In genomic region chr21:46636550-46637289, GRCh38 we compare ENCODE assay signal across 9 cellular contexts. TPM values are rescaled to one million over a fixed set of nuclear protein-coding genes. Genes with fewer than 3 reads are reported as not detected.
DNase-seq lines count a peak whose midpoint lies in the region; ATAC-seq and TF ChIP-seq lines count a peak whose summit lies in the region.
"Had no signal": no experiment of that assay in that cellular context is flagged by ENCODE, and none has a peak within 500 bp of the region (broad histone marks: within the 10 kb centered on the region; RNA-seq: fewer than 3 reads in every experiment).

No MANE protein-coding gene starts in this region.

- no peaks in the 10 kb centered on the region for H3K27me3 ChIP-seq in GM23338 (ENCODE audit: insufficient read depth)
- H3K27me3 ChIP-seq in WERI-Rb-1 (ENCODE audit: insufficient read depth, low read depth, severe bottlenecking), result no peaks in the 10 kb centered on the region

- DNase-seq in GM23338 (ENCODE audit: low spot score), result no peak
- no peak for DNase-seq in WERI-Rb-1
- DNase-seq in fibroblast of the aortic adventitia (ENCODE audit: low read depth), result no peak
- no peak for DNase-seq in skeletal muscle cell (ENCODE audit: low read depth)
- DNase-seq in GM13977 (ENCODE audit: low spot score), result no peak
- DNase-seq in AG20443 (ENCODE audit: low spot score), result no peak
- DNase-seq in NOMO-1 treated with DMSO at 0.1 percent for 48 hours (lab: John Stamatoyannopoulos, UW; ENCODE audit: unreplicated experiment), result no peak
- DNase-seq: SHP77 treated with DMSO at 0.1 percent for 48 hours had no signal

- in situ Hi-C loops in GM13977 (cut with MboI; ENCODE audit: low pct_unique_long_range_greater_than_20kb, low sequenced_read_pairs, unreplicated experiment), result no loop called here

- ATAC-seq in GM23338 (no peak), GM21528 (IDR thresholded peaks at IDR 0.05; ENCODE audit: low FRiP score, unreplicated experiment) (no peak)

- H3K4me2 ChIP-seq in GM23338, result peak overlapping the region; percentile 79

- H3F3A ChIP-seq in GM23338 (replicated peaks; ENCODE audit: low read depth), result no peaks in the 10 kb centered on the region

- H3K4me3 ChIP-seq in GM23338 (peak overlapping the region; percentile 78), WERI-Rb-1 (ENCODE audit: low read depth, low read length) (peak overlapping the region; percentile 71), fibroblast of the aortic adventitia (ENCODE audit: low read depth, low read length) (peak overlapping the region; percentile 100), skeletal muscle cell (ENCODE audit: low read depth, low read length) (peak overlapping the region; percentile 100)

- H4K20me1 ChIP-seq in GM23338 (replicated peaks; ENCODE audit: insufficient read depth), result peaks cover 6% of the 10 kb centered on the region

- H3K79me2 ChIP-seq in GM23338 (replicated peaks; ENCODE audit: insufficient read depth), result peaks cover 47% of the 10 kb centered on the region

- H3K27ac ChIP-seq in GM23338 (ENCODE audit: low read depth), result no peak overlapping the region
- peak overlapping the region; percentile 96 for H3K27ac ChIP-seq in WERI-Rb-1

- H3K4me1 ChIP-seq in GM23338 (ENCODE audit: insufficient read depth), result peaks cover 27% of the 10 kb centered on the region

- H3K27ac Mint-ChIP-seq in GM23338, result no peak overlapping the region

- H3K9me3 ChIP-seq in WERI-Rb-1 (ENCODE audit: severe bottlenecking), result no peaks in the 10 kb centered on the region

- no peak overlapping the region for H2AFZ ChIP-seq in GM23338

- no peaks in the 10 kb centered on the region for H3K9me3 Mint-ChIP-seq in GM23338

- no peak for TF ChIP-seq CTCF in GM23338 (conservative IDR thresholded peaks at IDR 0.05; ENCODE audit: low read depth in 2 of 2)
- no peak for TF ChIP-seq CTCF in WERI-Rb-1 (IDR thresholded peaks at IDR 0.05; ENCODE audit: low read depth, low read length)
- TF ChIP-seq CTCF in fibroblast of the aortic adventitia (IDR thresholded peaks at IDR 0.05; ENCODE audit: insufficient read depth, low read length), result no peak
- no peak for TF ChIP-seq CTCF in GM13977 (IDR thresholded peaks at IDR 0.05; ENCODE audit: extremely low read depth, insufficient read depth, missing control alignments)

- H3K9me2 ChIP-seq in GM23338 (ENCODE audit: insufficient read depth), result no peaks in the 10 kb centered on the region

- peaks cover 25% of the 10 kb centered on the region for H3K4me1 Mint-ChIP-seq in GM23338

- H3K36me3 Mint-ChIP-seq in GM23338 (ENCODE audit: low read depth), result peaks cover 23% of the 10 kb centered on the region

- H3K36me3 ChIP-seq in GM23338 (ENCODE audit: insufficient read depth), result no peaks in the 10 kb centered on the region; the same call in 1 of the 2 replicates
- peaks cover 17% of the 10 kb centered on the region for H3K36me3 ChIP-seq in WERI-Rb-1

- H3K4me3 Mint-ChIP-seq in GM23338, result peak overlapping the region; percentile 93

- H3K27me3 Mint-ChIP-seq in GM23338 (ENCODE audit: insufficient read depth, low read depth, poor library complexity), result peaks cover 10% of the 10 kb centered on the region

TF ChIP-seq in GM23338, 12 proteins besides CTCF, POLR2A, EP300 and RAD21:
- TF ChIP-seq POLR2AphosphoS5 (IDR thresholded peaks at IDR 0.05; ENCODE audit: low read depth), result no peak
- TF ChIP-seq ZNF331 (CRISPR knock-in tag; IDR thresholded peaks at IDR 0.05; ENCODE audit: low read depth), result no peak
- TF ChIP-seq STAT1 (IDR thresholded peaks at IDR 0.05; ENCODE audit: unreplicated experiment), result no peak

RNA-seq across cellular contexts. Expression of gene PRMT2, which starts 1.2 kb away (rescaled TPM):
- total RNA-seq in GM23338 (2014; rRNA removed; shearing (Covaris generic)), result 56.9 and 65.1 TPM in 2 replicates
- polyA plus RNA-seq in GM23338 (2016; fragmentation: Nextera tagmentation; extraction: Ambion mirVana), result 43.2 and 51.9 TPM in 2 replicates
- total RNA-seq in fibroblast of the aortic adventitia (ENCODE audit: low replicate concordance), result 96.6 and 338 TPM in 2 replicates

RNA-seq across cellular contexts. Expression of gene S100B, which starts 31.8 kb away (rescaled TPM):
- total RNA-seq in GM23338 (2014; rRNA removed; shearing (Covaris generic)), result 0.23 and 1.5 TPM in 2 replicates
- polyA plus RNA-seq in GM23338 (2016; fragmentation: Nextera tagmentation; extraction: Ambion mirVana), result 0.96 and 0.97 TPM in 2 replicates
- 1.1 and 1.2 TPM in 2 replicates for total RNA-seq in fibroblast of the aortic adventitia (ENCODE audit: low replicate concordance)
